ENCODE assay signal across 13 cellular contexts in genomic region chr1:66176012-66176715, GRCh38.
A peak's percentile ranks its signal among the peaks of the same experiment; 100 is the strongest.
DNase-seq lines count a peak whose midpoint lies in the region; ATAC-seq and TF ChIP-seq lines count a peak whose summit lies in the region.
"Had no signal": no experiment of that assay in that cellular context is flagged by ENCODE, and none has a peak within 500 bp of the region (broad histone marks: within the 10 kb centered on the region; RNA-seq: fewer than 3 reads in every experiment).

No MANE protein-coding gene starts in this region.

- no peak for ATAC-seq in GM19452 (IDR thresholded peaks at IDR 0.05; ENCODE audit: unreplicated experiment)

- BruUV-seq in PC-9 (replicated peaks; lab: Mats Ljungman, UMichigan): no TSS peak

- H3F3A ChIP-seq in PC-9 (ENCODE audit: insufficient read depth, low read depth): no peaks in the 10 kb centered on the region

- H3K79me2 ChIP-seq in PC-9 (ENCODE audit: low read depth): no peaks in the 10 kb centered on the region

- H3K27me3 ChIP-seq in PC-9 (ENCODE audit: insufficient read depth, low read depth): no peaks in the 10 kb centered on the region

- no peak overlapping the region for H2AFZ ChIP-seq in PC-9

- no peaks in the 10 kb centered on the region for H3K9me3 ChIP-seq in PC-9 (ENCODE audit: insufficient read depth, low read depth)

- CTCF ChIA-PET in PC-9 (lab: Charles Lee): no interaction called here

- H3K9me2 ChIP-seq in PC-9 (ENCODE audit: insufficient read depth): no peaks in the 10 kb centered on the region

- intact Hi-C loops in PC-9 (cut with micrococcal nuclease; ENCODE audit: unreplicated experiment): no loop called here

- no peaks in the 10 kb centered on the region for H4K20me1 ChIP-seq in PC-9 (ENCODE audit: insufficient read depth)

- DNase-seq in AG10803 (ENCODE audit: low read depth): peak; percentile 9
- DNase-seq in NCI-H2227 (lab: John Stamatoyannopoulos, UW; ENCODE audit: unreplicated experiment): peak; percentile 24
- no peak for DNase-seq in caudate nucleus (lab: John Stamatoyannopoulos, UW)
- peak; percentile 77 for DNase-seq in islet precursor cell
- no peak for DNase-seq in activated CD4-positive, alpha-beta T cell treated with anti-CD3 and anti-CD28 coated beads for 4 hours
- DNase-seq in PC-9: no peak
- DNase-seq in stimulated activated CD4-positive, alpha-beta T cell treated with anti-CD3 and anti-CD28 coated beads, Interleukin-4, amount 100 ng/mL, for 4 hours: no peak
- DNase-seq: activated CD4-positive, alpha-beta T cell treated with anti-CD3 and anti-CD28 coated beads, Interleukin-2, amount 50 U/mL, for 1 hour; activated naive CD4-positive, alpha-beta T cell treated with anti-CD3 and anti-CD28 coated beads, Interleukin-2, amount 50 U/mL, for 16 hours; NCI-H146; NCI-H510A; SIG-M5 had no signal

- H3K4me3 ChIP-seq in AG10803 (ENCODE audit: low read length) (no peak overlapping the region), PC-9 (no peak overlapping the region)

- H3K4me1 ChIP-seq in PC-9 (replicated peaks; ENCODE audit: insufficient read depth): no peaks in the 10 kb centered on the region

- H3K4me2 ChIP-seq in PC-9: no peak overlapping the region

- H3K27ac ChIP-seq in caudate nucleus (ENCODE audit: low read depth, low read length) (peak overlapping the region; percentile 14), PC-9 (no peak overlapping the region)

- H3K36me3 ChIP-seq in PC-9 (ENCODE audit: low read depth): no peaks in the 10 kb centered on the region

- POLR2A ChIA-PET in PC-9 (lab: Charles Lee; ENCODE audit: unreplicated experiment): no interaction called here

- TF ChIP-seq CTCF in AG10803 (conservative IDR thresholded peaks at IDR 0.05; ENCODE audit: low read length) (no peak), PC-9 (conservative IDR thresholded peaks at IDR 0.05) (no peak)

Comparison
In these comparisons a context has a peak if more than half of its experiments do, and no peak if none do; other contexts are left out.
1. DNase-seq: peak in AG10803 (single experiment), NCI-H2227 (single experiment) and islet precursor cell (single experiment); none in caudate nucleus (0 of 61), activated CD4-positive, alpha-beta T cell treated with anti-CD3 and anti-CD28 coated beads for 4 hours (0 of 2), PC-9 (0 of 2) and stimulated activated CD4-positive, alpha-beta T cell treated with anti-CD3 and anti-CD28 coated beads, Interleukin-4, amount 100 ng/mL, for 4 hours (0 of 2).